ENCODE assay signal across 8 cellular contexts in the genomic region with DNA sequence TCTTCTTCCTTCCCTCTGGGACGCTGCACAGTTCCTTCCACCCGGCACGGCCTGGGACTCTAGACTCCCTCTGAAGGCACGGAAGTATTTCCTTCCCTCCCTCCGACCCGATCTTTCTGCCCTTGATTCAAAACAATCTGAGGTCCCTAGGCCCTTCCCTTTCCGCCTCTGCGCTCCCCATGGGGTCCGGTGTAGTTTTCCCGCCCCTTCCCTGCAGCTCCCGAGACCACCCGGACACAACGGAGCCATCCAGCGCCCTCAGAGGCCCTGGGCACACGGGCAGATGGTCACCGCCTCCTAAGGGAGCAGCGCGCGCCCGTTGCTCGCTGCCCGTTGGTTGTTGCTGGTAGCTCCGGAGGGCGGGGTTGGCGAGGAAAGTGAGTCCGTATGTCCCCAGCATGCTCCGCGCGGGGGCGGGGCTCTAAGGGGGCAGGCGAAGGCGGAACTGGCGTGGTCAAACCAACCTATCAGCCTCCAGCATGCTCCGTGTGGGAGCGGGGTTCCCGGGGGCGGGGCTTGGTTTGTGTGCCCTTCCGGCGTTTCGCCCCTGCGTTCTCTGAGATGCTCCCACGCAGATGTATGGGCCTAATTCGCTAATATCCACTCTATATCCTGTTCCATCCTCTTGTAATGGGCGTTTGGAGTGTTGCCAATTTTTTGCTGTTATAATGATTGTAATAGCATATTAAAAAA. TPM values are rescaled to one million over a fixed set of nuclear protein-coding genes. Genes with fewer than 3 reads are reported as not detected.
DNase-seq lines count a peak whose midpoint lies in the region; ATAC-seq and TF ChIP-seq lines count a peak whose summit lies in the region.

No MANE protein-coding gene starts in this region.

- TF ChIP-seq CTCF in Caco-2 (IDR thresholded peaks at IDR 0.05; ENCODE audit: insufficient read depth in 1 of 2, low read depth in 1 of 2, low read length in 1 of 2, severe bottlenecking in 1 of 2, unreplicated experiment in 1 of 2) (no peak), endodermal cell (conservative IDR thresholded peaks at IDR 0.05) (no peak)

- H2BK5ac ChIP-seq in mesendoderm (ENCODE audit: low read length), result peak overlapping the region; percentile 62

- H3K9me3 ChIP-seq in Caco-2, result no peaks in the 10 kb centered on the region
- peaks cover 10% of the 10 kb centered on the region for H3K9me3 ChIP-seq in endodermal cell (ENCODE audit: control insufficient read depth, low read length)

- H3K9me3 Mint-ChIP-seq in Caco-2 (ENCODE audit: unreplicated experiment) (peaks cover under 1% of the 10 kb centered on the region), endodermal cell (peaks cover 5% of the 10 kb centered on the region)

- DNase-seq in Caco-2, result peak; percentile 99
- DNase-seq in HUDEP-2 (lab: John Stamatoyannopoulos, UW; ENCODE audit: unreplicated experiment in 76 of 76), result peak; percentile 47 to 100 (median 99)
- peak; percentile 96 for DNase-seq in NOMO-1 treated with dmso at 0.1 percent for 144 hours (lab: John Stamatoyannopoulos, UW; ENCODE audit: unreplicated experiment)
- peak; percentile 99 for DNase-seq in activated CD8-positive, alpha-beta memory T cell treated with anti-CD3 and anti-CD28 coated beads, Interleukin-2, amount 50 U/mL, for 24 hours (ENCODE audit: extremely low read depth)
- DNase-seq in endodermal cell, result peak; percentile 100
- peak; percentile 99 for DNase-seq in mesendoderm
- DNase-seq in stimulated activated CD8-positive, alpha-beta memory T cell treated with anti-CD3 and anti-CD28 coated beads, Interleukin-12 subunit alpha, Interleukin-12 subunit beta, amount 100 ng/mL, for 4 hours (ENCODE audit: low read depth), result peak; percentile 98

- H3K79me1 ChIP-seq in mesendoderm (ENCODE audit: low read length), result no peaks in the 10 kb centered on the region

- peak overlapping the region; percentile 82 for H3K4me2 ChIP-seq in mesendoderm (ENCODE audit: low read length)

- peak overlapping the region; percentile 76 for H3K23ac ChIP-seq in mesendoderm (ENCODE audit: low read length)

- H3K36me3 ChIP-seq in Caco-2 (ENCODE audit: control insufficient read depth, insufficient read depth, low read length), result no peaks in the 10 kb centered on the region
- no peaks in the 10 kb centered on the region for H3K36me3 ChIP-seq in endodermal cell (ENCODE audit: control insufficient read depth, insufficient read depth, low read length)
- H3K36me3 ChIP-seq in mesendoderm (ENCODE audit: control insufficient read depth, insufficient read depth, low read length), result no peaks in the 10 kb centered on the region

- BruUV-seq in Caco-2 (replicated peaks; lab: Mats Ljungman, UMichigan), result no TSS peak

- no peak overlapping the region for H2BK15ac ChIP-seq in mesendoderm (replicated peaks; ENCODE audit: low read depth)

- WGBS in endodermal cell (ENCODE audit: insufficient coverage in 1 of 2, insufficient read length in 1 of 2), 2 experiments, result 22 to 24% methylated on average over 20 to 44 of the region's 44 CpGs
- no CpG with 5 or more reads among the region's 44 CpGs for WGBS in mesendoderm (ENCODE audit: extremely low coverage, insufficient coverage, low lambda C conversion rate)

- CTCF ChIA-PET in Caco-2 (lab: Charles Lee), result interaction anchor here (1.1 to 2.6 kb wide), 2 partner anchors 20 to 52 kb away, joined by 3 to 18 read pairs; a partner anchor contains a TSS

- H2AK5ac ChIP-seq in mesendoderm (ENCODE audit: low read length), result no peak overlapping the region

- H3K4me3 ChIP-seq in Caco-2 (ENCODE audit: low read depth, low read length), result peak overlapping the region; percentile 51
- H3K4me3 ChIP-seq in endodermal cell (ENCODE audit: low read length), result peak overlapping the region; percentile 87
- peak overlapping the region; percentile 51 for H3K4me3 ChIP-seq in mesendoderm (ENCODE audit: low read length)

- H3K27ac Mint-ChIP-seq in Caco-2 (ENCODE audit: unreplicated experiment), result peak overlapping the region; percentile 87
- H3K27ac Mint-ChIP-seq in endodermal cell, result peak overlapping the region; percentile 94

- H3K27ac ChIP-seq in endodermal cell (ENCODE audit: low read depth, low read length), result peak overlapping the region; percentile 85
- H3K27ac ChIP-seq in mesendoderm (ENCODE audit: low read depth, low read length), result peak overlapping the region; percentile 70

- no peak overlapping the region for H4K8ac ChIP-seq in mesendoderm (ENCODE audit: low read depth, low read length)

- H3K27me3 Mint-ChIP-seq in Caco-2 (ENCODE audit: insufficient read depth, unreplicated experiment) (no peaks in the 10 kb centered on the region), endodermal cell (ENCODE audit: insufficient read depth) (no peaks in the 10 kb centered on the region)

- H3K4me1 Mint-ChIP-seq in Caco-2 (ENCODE audit: low read depth, unreplicated experiment) (peaks cover 16% of the 10 kb centered on the region), endodermal cell (peaks cover 10% of the 10 kb centered on the region)

- H3K36me3 Mint-ChIP-seq in Caco-2 (ENCODE audit: insufficient read depth, unreplicated experiment) (peaks cover 5% of the 10 kb centered on the region), endodermal cell (ENCODE audit: low read depth) (peaks cover 26% of the 10 kb centered on the region)

- no peaks in the 10 kb centered on the region for H3K27me3 ChIP-seq in Caco-2 (replicated peaks; ENCODE audit: control insufficient read depth, insufficient read depth, low read length)
- H3K27me3 ChIP-seq in endodermal cell (ENCODE audit: control insufficient read depth, insufficient read depth, low read length, poor library complexity, severe bottlenecking), result no peaks in the 10 kb centered on the region
- no peaks in the 10 kb centered on the region for H3K27me3 ChIP-seq in mesendoderm (ENCODE audit: insufficient read depth, low read length, poor library complexity)

- H3K4me3 Mint-ChIP-seq in Caco-2 (ENCODE audit: unreplicated experiment) (peak overlapping the region; percentile 85), endodermal cell (peak overlapping the region; percentile 71)

- H3K56ac ChIP-seq in mesendoderm (ENCODE audit: low read length), result peak overlapping the region; percentile 96

- ATAC-seq in GM21390 (IDR thresholded peaks at IDR 0.05; ENCODE audit: unreplicated experiment), result peak; percentile 95

- no peak overlapping the region for H3K4ac ChIP-seq in mesendoderm (ENCODE audit: low read depth, low read length)

- POLR2A ChIA-PET in Caco-2 (lab: Charles Lee), result interaction anchor here (0.5 to 2.0 kb wide), 6 partner anchors 12 to 143 kb away, joined by 3 to 45 read pairs (median 4); a partner anchor contains a TSS

- H3K4me1 ChIP-seq in Caco-2, result peaks cover 27% of the 10 kb centered on the region
- H3K4me1 ChIP-seq in endodermal cell (ENCODE audit: control insufficient read depth, insufficient read depth, low read length), result no peaks in the 10 kb centered on the region
- no peaks in the 10 kb centered on the region for H3K4me1 ChIP-seq in mesendoderm (ENCODE audit: control insufficient read depth, low read depth, low read length)

- no peaks in the 10 kb centered on the region for H3K79me2 ChIP-seq in mesendoderm (ENCODE audit: control insufficient read depth, insufficient read depth, low read length)

- intact Hi-C loops in Caco-2 (cut with micrococcal nuclease; ENCODE audit: unreplicated experiment), result loop anchor here (1.0 kb wide), 1 partner anchor 20 kb away; a partner anchor contains a TSS

- H3K9ac ChIP-seq in endodermal cell (ENCODE audit: extremely low read depth, low read length, poor library complexity, severe bottlenecking) (peak overlapping the region; percentile 47), mesendoderm (ENCODE audit: low read length) (peak overlapping the region; percentile 91)

- H3K18ac ChIP-seq in mesendoderm (ENCODE audit: low read length), result peak overlapping the region; percentile 34

- peak overlapping the region; percentile 23 for H4K5ac ChIP-seq in mesendoderm (ENCODE audit: low read length)

- H2BK120ac ChIP-seq in mesendoderm (ENCODE audit: low read depth, low read length), result no peak overlapping the region

RNA-seq across cellular contexts. Expression of a gene that starts 19.6 kb away (rescaled TPM):
- 762 and 795 TPM in 2 replicates for total RNA-seq in Caco-2 (2022)
- 100 to 1,000 TPM; 722 to 753 TPM for total RNA-seq in endodermal cell
- 847 TPM for polyA plus RNA-seq in endodermal cell (2013, experiment 1 of 2)
- polyA plus RNA-seq in endodermal cell (2013, experiment 2 of 2), result 826 TPM
- polyA plus RNA-seq in mesendoderm (2013, experiment 1 of 2), result 1,526 TPM
- 1,516 TPM for polyA plus RNA-seq in mesendoderm (2013, experiment 2 of 2)

RNA-seq across cellular contexts. Expression of a gene that starts 47.2 kb away (rescaled TPM):
- total RNA-seq in Caco-2 (2022), result 9.0 and 9.6 TPM in 2 replicates
- total RNA-seq in endodermal cell, result 1 to 10 TPM; 3.7 to 4.4 TPM
- polyA plus RNA-seq in endodermal cell (2013, experiment 1 of 2), result 8.2 TPM
- 5.1 TPM for polyA plus RNA-seq in endodermal cell (2013, experiment 2 of 2)
- 9.3 TPM for polyA plus RNA-seq in mesendoderm (2013, experiment 1 of 2)
- polyA plus RNA-seq in mesendoderm (2013, experiment 2 of 2), result 9.0 TPM

RNA-seq across cellular contexts. Expression of a gene that starts 52.9 kb away (rescaled TPM):
- total RNA-seq in Caco-2 (2022), result 4.1 and 6.2 TPM in 2 replicates
- 1 to 10 TPM in 1 of 2 donors, not detected in 1; 1.2 TPM for total RNA-seq in endodermal cell
- polyA plus RNA-seq in endodermal cell (2013, experiment 1 of 2), result 0.61 TPM
- 1.1 TPM for polyA plus RNA-seq in endodermal cell (2013, experiment 2 of 2)
- polyA plus RNA-seq in mesendoderm (2013, experiment 1 of 2), result 2.1 TPM
- 2.2 TPM for polyA plus RNA-seq in mesendoderm (2013, experiment 2 of 2)

RNA-seq across cellular contexts. Expression of a gene that starts 56.1 kb away (rescaled TPM):
- total RNA-seq in Caco-2 (2022), result 29.5 and 32.4 TPM in 2 replicates
- total RNA-seq in endodermal cell, result 10 to 100 TPM; 13.1 to 14.8 TPM
- polyA plus RNA-seq in endodermal cell (2013, experiment 1 of 2), result 12.0 TPM
- 9.3 TPM for polyA plus RNA-seq in endodermal cell (2013, experiment 2 of 2)
- 7.2 TPM for polyA plus RNA-seq in mesendoderm (2013, experiment 1 of 2)
- polyA plus RNA-seq in mesendoderm (2013, experiment 2 of 2), result 7.5 TPM

Comparison
In these comparisons a context has a peak if more than half of its experiments do, and no peak if none do; other contexts are left out.
1. Peak in every context shown above with its lines: DNase-seq, ATAC-seq, H3K4me3 ChIP-seq and H3K27ac ChIP-seq.